In genomic region chr5:113487779-113488644, GRCh38 we compare ENCODE assay signal across 8 cellular contexts. TPM values are rescaled to one million over a fixed set of nuclear protein-coding genes. Genes with fewer than 3 reads are reported as not detected.
DNase-seq lines count a peak whose midpoint lies in the region; ATAC-seq and TF ChIP-seq lines count a peak whose summit lies in the region.

Gene MCC, minus strand, starts transcription at chr5:113488453.

- peaks cover 4% of the 10 kb centered on the region for H3K36me3 Mint-ChIP-seq in activated T-cell treated with anti-CD3 and anti-CD28 coated beads, Interleukin-2, amount 50 U/mL, for 4 hours (ENCODE audit: insufficient read depth)

- DNase-seq in AG09309 (ENCODE audit: low read depth): peak; percentile 70
- DNase-seq in GM20000 (ENCODE audit: low spot score): peak; percentile 51
- peak; percentile 21 for DNase-seq in NCI-H345 treated with DMSO at 0.1 percent for 48 hours (lab: John Stamatoyannopoulos, UW; ENCODE audit: unreplicated experiment)
- DNase-seq in activated T-cell treated with anti-CD3 and anti-CD28 coated beads, Interleukin-2, amount 50 U/mL, for 4 hours: peak; percentile 7
- peak; percentile 90 to 95 for DNase-seq in fibroblast of lung (ENCODE audit: low read depth in 2 of 2)
- DNase-seq in substantia nigra (lab: John Stamatoyannopoulos, UW): peak in 44 of 49 donors; percentile 3 to 67 (median 32)
- no peak for DNase-seq in cortex of kidney (lab: John Stamatoyannopoulos, UW)

- no peaks in the 10 kb centered on the region for H4K20me1 ChIP-seq in fibroblast of lung (ENCODE audit: control insufficient read depth, extremely low read depth, insufficient read depth, low read length)

- peak; percentile 65 to 73 for ATAC-seq in activated T-cell treated with anti-CD3 and anti-CD28 coated beads, Interleukin-2, amount 50 U/mL, for 4 hours

- H3K27me3 ChIP-seq in fibroblast of lung (ENCODE audit: control insufficient read depth, insufficient read depth, low read length) (no peaks in the 10 kb centered on the region), mucosa of stomach (ENCODE audit: control insufficient read depth, insufficient read depth, low read length) (peaks cover 41% of the 10 kb centered on the region)

- H3K4me3 Mint-ChIP-seq in activated T-cell treated with anti-CD3 and anti-CD28 coated beads, Interleukin-2, amount 50 U/mL, for 4 hours: peak within 1 kb of the TSS; percentile 75

- H3K79me2 ChIP-seq in fibroblast of lung (ENCODE audit: control insufficient read depth, insufficient read depth, low read length): no peaks in the 10 kb centered on the region

- no peak for TF ChIP-seq CTCF in AG09309 (IDR thresholded peaks at IDR 0.05; ENCODE audit: control insufficient read depth, insufficient read depth, low read depth, low read length, missing control alignments)
- no peak for TF ChIP-seq CTCF in GM20000 (IDR thresholded peaks at IDR 0.05; ENCODE audit: extremely low read depth, missing control alignments)
- TF ChIP-seq CTCF in fibroblast of lung (conservative IDR thresholded peaks at IDR 0.05 in 1 of 2, IDR thresholded peaks at IDR 0.05 in 1 of 2; ENCODE audit: low read depth in 1 of 2, low read length in 2 of 2): no peak

- H3K27ac ChIP-seq in fibroblast of lung (ENCODE audit: insufficient read depth, low read length) (peak within 1 kb of the TSS; percentile 23), substantia nigra (ENCODE audit: low read depth, low read length, poor library complexity, severe bottlenecking) (no peak within 1 kb of the TSS)

- no peaks in the 10 kb centered on the region for H3K36me3 ChIP-seq in fibroblast of lung (ENCODE audit: control insufficient read depth, insufficient read depth, low read length)
- H3K36me3 ChIP-seq in mucosa of stomach (ENCODE audit: control insufficient read depth, insufficient read depth, low read length): no peaks in the 10 kb centered on the region

- peaks cover 67% of the 10 kb centered on the region for H3K27me3 Mint-ChIP-seq in activated T-cell treated with anti-CD3 and anti-CD28 coated beads, Interleukin-2, amount 50 U/mL, for 4 hours (ENCODE audit: low read depth)

- peak within 1 kb of the TSS; percentile 71 for H2AFZ ChIP-seq in fibroblast of lung (ENCODE audit: low read length)

- H3K4me3 ChIP-seq in AG09309 (ENCODE audit: control insufficient read depth, low read depth, low read length): peak within 1 kb of the TSS; percentile 78
- peak within 1 kb of the TSS; percentile 76 to 83 (median 82) for H3K4me3 ChIP-seq in fibroblast of lung (replicated peaks in 1 of 4; ENCODE audit: control extremely low read depth in 1 of 4, insufficient read depth in 1 of 4, low read depth in 3 of 4, low read length in 4 of 4)
- H3K4me3 ChIP-seq in mucosa of stomach (ENCODE audit: low read length): peak within 1 kb of the TSS; percentile 65

- peaks cover 20% of the 10 kb centered on the region for H3K9me3 Mint-ChIP-seq in activated T-cell treated with anti-CD3 and anti-CD28 coated beads, Interleukin-2, amount 50 U/mL, for 4 hours

- H3K9ac ChIP-seq in fibroblast of lung (ENCODE audit: insufficient read depth, low read length) (peak within 1 kb of the TSS; percentile 69), mucosa of stomach (ENCODE audit: low read length) (peak within 1 kb of the TSS; percentile 51)

- H3K4me1 ChIP-seq in fibroblast of lung (ENCODE audit: control insufficient read depth, extremely low read depth, insufficient read depth, low read length): peaks cover 11% of the 10 kb centered on the region
- peaks cover 16% of the 10 kb centered on the region for H3K4me1 ChIP-seq in mucosa of stomach (ENCODE audit: control insufficient read depth, insufficient read depth, low read length)

- no peaks in the 10 kb centered on the region for H3K9me3 ChIP-seq in fibroblast of lung (ENCODE audit: control insufficient read depth, insufficient read depth, low read depth, low read length)
- peaks cover 3% of the 10 kb centered on the region for H3K9me3 ChIP-seq in mucosa of stomach (ENCODE audit: control insufficient read depth, low read length)

- peaks cover 18% of the 10 kb centered on the region for H3K4me1 Mint-ChIP-seq in activated T-cell treated with anti-CD3 and anti-CD28 coated beads, Interleukin-2, amount 50 U/mL, for 4 hours (ENCODE audit: low read depth)

- peak within 1 kb of the TSS; percentile 94 for H3K4me2 ChIP-seq in fibroblast of lung (ENCODE audit: extremely low read depth, insufficient read depth, low read length)

RNA-seq across cellular contexts. Expression of gene MCC, which starts in this region (rescaled TPM):
- 1 to 10 TPM; 1.2 to 2.9 (median 2.5) TPM for total RNA-seq in activated T-cell treated with anti-CD3 and anti-CD28 coated beads, Interleukin-2, amount 50 U/mL, for 4 hours
- total RNA-seq in fibroblast of lung: 24.7 and 41.3 TPM in 2 replicates
- 3.2 and 4.8 TPM in 2 replicates for polyA plus RNA-seq in fibroblast of lung
- 3.9 and 4.6 TPM in 2 replicates for polyA plus RNA-seq in fibroblast of lung (2012)
- polyA minus RNA-seq in fibroblast of lung (ENCODE audit: low replicate concordance): 7.1 and 13.6 TPM in 2 replicates
